19 cellular contexts compared by ENCODE assay signal in the genomic region with DNA sequence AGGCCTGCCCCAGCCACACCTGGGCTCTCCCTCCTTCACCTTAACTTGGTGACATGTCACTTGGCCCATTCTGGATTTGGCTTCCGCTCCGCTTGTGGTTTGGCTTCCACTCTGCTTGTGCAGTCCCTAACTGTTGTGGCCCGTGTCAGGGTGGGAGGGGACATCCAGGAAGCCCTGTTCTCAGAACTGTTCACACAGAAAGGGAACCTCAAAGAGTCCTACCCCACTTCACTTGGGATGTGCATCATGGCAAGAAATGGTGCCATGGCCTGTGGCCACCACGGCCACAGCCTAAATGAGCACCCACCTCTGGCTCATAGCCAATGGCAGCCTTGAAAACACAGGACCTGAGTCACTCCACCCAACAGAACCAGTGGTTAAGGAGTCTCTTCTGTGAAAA.
A peak's percentile ranks its signal among the peaks of the same experiment; 100 is the strongest.
DNase-seq lines count a peak whose midpoint lies in the region; ATAC-seq and TF ChIP-seq lines count a peak whose summit lies in the region.
"Had no signal": no experiment of that assay in that cellular context is flagged by ENCODE, and none has a peak within 500 bp of the region (broad histone marks: within the 10 kb centered on the region; RNA-seq: fewer than 3 reads in every experiment).

No MANE protein-coding gene starts in this region.

- no peaks in the 10 kb centered on the region for H3K9me3 Mint-ChIP-seq in activated CD4-positive, alpha-beta T cell treated with anti-CD3 and anti-CD28 coated beads, Interleukin-2, amount 10 ng/mL, durations not matched to agents 24 days and 14 days
- H3K9me3 Mint-ChIP-seq in natural killer cell treated with Interleukin-12 subunit alpha and Interleukin-12 subunit beta and Interleukin-15 and Interleukin-18, amount 100 ng/mL, for 72 hours: no peaks in the 10 kb centered on the region
- H3K9me3 Mint-ChIP-seq in natural killer cell (no peaks in the 10 kb centered on the region), Calu3 (ENCODE audit: low read depth, unreplicated experiment) (no peaks in the 10 kb centered on the region)
- no peaks in the 10 kb centered on the region for H3K9me3 Mint-ChIP-seq in activated T-helper 17 cell treated with anti-CD3 and anti-CD28 coated beads, Interleukin-2, amount 50 U/mL, for 72 hours
- H3K9me3 Mint-ChIP-seq: CD8-positive, alpha-beta T cell had no signal

- DNase-seq in activated CD4-positive, alpha-beta T cell treated with anti-CD3 and anti-CD28 coated beads, Interleukin-2, amount 10 ng/mL, durations not matched to agents 24 days and 14 days: peak; percentile 58
- no peak for DNase-seq in activated CD4-positive, alpha-beta T cell treated with anti-CD3 and anti-CD28 coated beads, Interleukin-2, amount 50 U/mL, for 48 hours
- DNase-seq in natural killer cell treated with Interleukin-12 subunit alpha and Interleukin-12 subunit beta and Interleukin-15 and Interleukin-18, amount 100 ng/mL, for 72 hours (ENCODE audit: low spot score): no peak
- DNase-seq in natural killer cell (no peak), DMS114 treated with DMSO at 0.1 percent for 48 hours (lab: John Stamatoyannopoulos, UW; ENCODE audit: unreplicated experiment) (no peak), Calu3 (no peak)
- DNase-seq: AML-193; C1 segment of cervical spinal cord; CD8-positive, alpha-beta T cell; EL; GF-D8; IMR-90; Karpas-422; NCI-H187; NCI-H446; NCI-H526; OCI-M1 had no signal

- no peak overlapping the region for H3K4me3 Mint-ChIP-seq in activated CD4-positive, alpha-beta T cell treated with anti-CD3 and anti-CD28 coated beads, Interleukin-2, amount 10 ng/mL, durations not matched to agents 24 days and 14 days
- no peak overlapping the region for H3K4me3 Mint-ChIP-seq in natural killer cell treated with Interleukin-12 subunit alpha and Interleukin-12 subunit beta and Interleukin-15 and Interleukin-18, amount 100 ng/mL, for 72 hours
- H3K4me3 Mint-ChIP-seq in natural killer cell (no peak overlapping the region), Calu3 (ENCODE audit: low read depth, unreplicated experiment) (no peak overlapping the region)
- no peak overlapping the region for H3K4me3 Mint-ChIP-seq in activated T-helper 17 cell treated with anti-CD3 and anti-CD28 coated beads, Interleukin-2, amount 50 U/mL, for 72 hours
- H3K4me3 Mint-ChIP-seq: CD8-positive, alpha-beta T cell had no signal

- TF ChIP-seq CTCF in natural killer cell (IDR thresholded peaks at IDR 0.05) (no peak), Calu3 (IDR thresholded peaks at IDR 0.05; ENCODE audit: unreplicated experiment) (no peak)

- BruUV-seq in Calu3 (replicated peaks; lab: Mats Ljungman, UMichigan): no TSS peak

- peak; percentile 54 to 55 for ATAC-seq in natural killer cell treated with Interleukin-12 subunit alpha and Interleukin-12 subunit beta and Interleukin-15 and Interleukin-18, amount 100 ng/mL, for 72 hours
- no peak for ATAC-seq in natural killer cell
- ATAC-seq in activated T-helper 17 cell treated with anti-CD3 and anti-CD28 coated beads, Interleukin-2, amount 50 U/mL, for 72 hours (replicated peaks): peak; percentile 32
- ATAC-seq: CD8-positive, alpha-beta T cell; Right ventricle myocardium inferior had no signal

- H3K27me3 Mint-ChIP-seq in activated CD4-positive, alpha-beta T cell treated with anti-CD3 and anti-CD28 coated beads, Interleukin-2, amount 10 ng/mL, durations not matched to agents 24 days and 14 days: peaks cover 20% of the 10 kb centered on the region
- H3K27me3 Mint-ChIP-seq in natural killer cell treated with Interleukin-12 subunit alpha and Interleukin-12 subunit beta and Interleukin-15 and Interleukin-18, amount 100 ng/mL, for 72 hours: peaks cover 7 to 16% of the 10 kb centered on the region in 2 donors
- H3K27me3 Mint-ChIP-seq in natural killer cell (ENCODE audit: low read depth in 2 of 2): peaks cover 4 to 14% of the 10 kb centered on the region in 2 donors
- peaks cover 16% of the 10 kb centered on the region for H3K27me3 Mint-ChIP-seq in activated T-helper 17 cell treated with anti-CD3 and anti-CD28 coated beads, Interleukin-2, amount 50 U/mL, for 72 hours
- peaks cover 54% of the 10 kb centered on the region for H3K27me3 Mint-ChIP-seq in Calu3 (ENCODE audit: unreplicated experiment)

- no peaks in the 10 kb centered on the region for H3K36me3 Mint-ChIP-seq in activated CD4-positive, alpha-beta T cell treated with anti-CD3 and anti-CD28 coated beads, Interleukin-2, amount 10 ng/mL, durations not matched to agents 24 days and 14 days (ENCODE audit: low read depth)
- no peaks in the 10 kb centered on the region for H3K36me3 Mint-ChIP-seq in natural killer cell treated with Interleukin-12 subunit alpha and Interleukin-12 subunit beta and Interleukin-15 and Interleukin-18, amount 100 ng/mL, for 72 hours
- H3K36me3 Mint-ChIP-seq in natural killer cell: no peaks in the 10 kb centered on the region
- no peaks in the 10 kb centered on the region for H3K36me3 Mint-ChIP-seq in activated T-helper 17 cell treated with anti-CD3 and anti-CD28 coated beads, Interleukin-2, amount 50 U/mL, for 72 hours (ENCODE audit: low read depth)
- H3K36me3 Mint-ChIP-seq in Calu3 (ENCODE audit: insufficient read depth, unreplicated experiment): no peaks in the 10 kb centered on the region
- H3K36me3 Mint-ChIP-seq: CD8-positive, alpha-beta T cell had no signal

- CTCF ChIA-PET in Calu3 (lab: Charles Lee): no interaction called here

- intact Hi-C loops in activated CD4-positive, alpha-beta T cell treated with anti-CD3 and anti-CD28 coated beads, Interleukin-2, amount 10 ng/mL, durations not matched to agents 24 days and 14 days (cut with micrococcal nuclease): no loop called here
- intact Hi-C loops in natural killer cell (cut with micrococcal nuclease): no loop called here
- intact Hi-C loops in Calu3 (cut with micrococcal nuclease; ENCODE audit: unreplicated experiment): no loop called here

- H3K27ac Mint-ChIP-seq in activated CD4-positive, alpha-beta T cell treated with anti-CD3 and anti-CD28 coated beads, Interleukin-2, amount 10 ng/mL, durations not matched to agents 24 days and 14 days: no peak overlapping the region
- no peak overlapping the region for H3K27ac Mint-ChIP-seq in natural killer cell treated with Interleukin-12 subunit alpha and Interleukin-12 subunit beta and Interleukin-15 and Interleukin-18, amount 100 ng/mL, for 72 hours
- H3K27ac Mint-ChIP-seq in natural killer cell (no peak overlapping the region), Calu3 (ENCODE audit: unreplicated experiment) (no peak overlapping the region)
- no peak overlapping the region for H3K27ac Mint-ChIP-seq in activated T-helper 17 cell treated with anti-CD3 and anti-CD28 coated beads, Interleukin-2, amount 50 U/mL, for 72 hours
- H3K27ac Mint-ChIP-seq: CD8-positive, alpha-beta T cell had no signal

- no peaks in the 10 kb centered on the region for H3K4me1 Mint-ChIP-seq in activated CD4-positive, alpha-beta T cell treated with anti-CD3 and anti-CD28 coated beads, Interleukin-2, amount 10 ng/mL, durations not matched to agents 24 days and 14 days
- H3K4me1 Mint-ChIP-seq in natural killer cell treated with Interleukin-12 subunit alpha and Interleukin-12 subunit beta and Interleukin-15 and Interleukin-18, amount 100 ng/mL, for 72 hours (ENCODE audit: low read depth in 2 of 2): no peaks in the 10 kb centered on the region
- H3K4me1 Mint-ChIP-seq in natural killer cell: no peaks in the 10 kb centered on the region
- H3K4me1 Mint-ChIP-seq in activated T-helper 17 cell treated with anti-CD3 and anti-CD28 coated beads, Interleukin-2, amount 50 U/mL, for 72 hours: no peaks in the 10 kb centered on the region
- H3K4me1 Mint-ChIP-seq in Calu3 (ENCODE audit: low read depth, unreplicated experiment): no peaks in the 10 kb centered on the region

Comparison
In these comparisons a context has a peak if more than half of its experiments do, and no peak if none do; other contexts are left out.
1. ATAC-seq: peak in natural killer cell treated with Interleukin-12 subunit alpha and Interleukin-12 subunit beta and Interleukin-15 and Interleukin-18, amount 100 ng/mL, for 72 hours (2 of 2) and activated T-helper 17 cell treated with anti-CD3 and anti-CD28 coated beads, Interleukin-2, amount 50 U/mL, for 72 hours (single experiment); none in natural killer cell (0 of 3).